Comparison of ENCODE assay signal across 8 cellular contexts in the genomic region with DNA sequence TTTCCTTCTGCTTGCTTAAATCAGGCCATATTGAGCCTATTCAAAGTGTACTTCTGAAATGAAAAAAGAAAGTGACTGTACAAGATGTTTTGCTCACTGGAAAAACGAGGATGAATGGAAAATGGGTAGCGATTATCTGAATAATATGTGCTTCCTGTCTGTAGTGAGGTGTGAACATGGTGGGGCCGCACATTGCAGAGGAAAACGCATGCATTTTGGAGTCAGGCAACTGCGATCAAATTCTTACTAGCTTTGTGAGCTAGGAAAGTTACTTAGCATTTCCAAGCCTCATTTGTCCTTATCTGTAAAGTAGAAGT.
"Had no signal": no experiment of that assay in that cellular context is flagged by ENCODE, and none has a peak within 500 bp of the region (broad histone marks: within the 10 kb centered on the region; RNA-seq: fewer than 3 reads in every experiment).

No MANE protein-coding gene starts in this region.

- H3K36me3 ChIP-seq: cardiac muscle cell, sigmoid colon, upper lobe of left lung had no signal

- H3K4me2 ChIP-seq: smooth muscle cell had no signal

- H3K4me1 Mint-ChIP-seq: activated naive CD8-positive, alpha-beta T cell treated with anti-CD3 and anti-CD28 coated beads, Interleukin-2, amount 50 U/mL, for 24 hours had no signal

- H3K4me3 ChIP-seq: cardiac muscle cell, sigmoid colon, smooth muscle cell, upper lobe of left lung had no signal

- H3K9me3 ChIP-seq: upper lobe of left lung had no signal

- H3K9me3 Mint-ChIP-seq: activated CD4-positive, alpha-beta memory T cell treated with anti-CD3 and anti-CD28 coated beads, Interleukin-2, amount 10 ng/mL, durations not matched to agents 7 days and 5 days; activated CD4-positive, alpha-beta T cell treated with anti-CD3 and anti-CD28 coated beads, Interleukin-2, amount 10 ng/mL, durations not matched to agents 24 days and 14 days; activated naive CD8-positive, alpha-beta T cell treated with anti-CD3 and anti-CD28 coated beads, Interleukin-2, amount 50 U/mL, for 24 hours; activated T-helper 1 cell treated with anti-CD3 and anti-CD28 coated beads, Interleukin-12 subunit alpha, Interleukin-12 subunit beta, Interleukin-2, Interleukin-4 antibody, amounts not matched to agents 30 ng/mL and 10 ng/mL and 1 ng/mL, durations not matched to agents 14 hours and 24 hours and 36 hours had no signal

- H3K27ac ChIP-seq: cardiac muscle cell, sigmoid colon, upper lobe of left lung had no signal

- H3K4me3 Mint-ChIP-seq: activated CD4-positive, alpha-beta memory T cell treated with anti-CD3 and anti-CD28 coated beads, Interleukin-2, amount 10 ng/mL, durations not matched to agents 7 days and 5 days; activated CD4-positive, alpha-beta T cell treated with anti-CD3 and anti-CD28 coated beads, Interleukin-2, amount 10 ng/mL, durations not matched to agents 24 days and 14 days; activated naive CD8-positive, alpha-beta T cell treated with anti-CD3 and anti-CD28 coated beads, Interleukin-2, amount 50 U/mL, for 24 hours; activated T-helper 1 cell treated with anti-CD3 and anti-CD28 coated beads, Interleukin-12 subunit alpha, Interleukin-12 subunit beta, Interleukin-2, Interleukin-4 antibody, amounts not matched to agents 30 ng/mL and 10 ng/mL and 1 ng/mL, durations not matched to agents 14 hours and 24 hours and 36 hours had no signal

- H3K27ac Mint-ChIP-seq: activated CD4-positive, alpha-beta memory T cell treated with anti-CD3 and anti-CD28 coated beads, Interleukin-2, amount 10 ng/mL, durations not matched to agents 7 days and 5 days; activated CD4-positive, alpha-beta T cell treated with anti-CD3 and anti-CD28 coated beads, Interleukin-2, amount 10 ng/mL, durations not matched to agents 24 days and 14 days; activated naive CD8-positive, alpha-beta T cell treated with anti-CD3 and anti-CD28 coated beads, Interleukin-2, amount 50 U/mL, for 24 hours; activated T-helper 1 cell treated with anti-CD3 and anti-CD28 coated beads, Interleukin-12 subunit alpha, Interleukin-12 subunit beta, Interleukin-2, Interleukin-4 antibody, amounts not matched to agents 30 ng/mL and 10 ng/mL and 1 ng/mL, durations not matched to agents 14 hours and 24 hours and 36 hours had no signal

- H3K27me3 ChIP-seq: cardiac muscle cell, upper lobe of left lung had no signal
